ENCODE assay signal across 1 cellular context in genomic region chr2:99335911-99336779, GRCh38.
TF ChIP-seq lines count a peak whose summit lies in the region.

TSS of gene TXNDC9 (minus strand) at chr2:99336333. CDS start at chr2:99333210, 3,123 bp downstream.

TF ChIP-seq in K562, 482 proteins besides CTCF, POLR2A, EP300 and RAD21 (continued from another document and continues in another):
- no peak for TF ChIP-seq ZNF318 (IDR thresholded peaks at IDR 0.05; ENCODE audit: borderline replicate concordance in 1 of 2, low read depth in 1 of 2)
- TF ChIP-seq CC2D1A (IDR thresholded peaks at IDR 0.05): no peak
- peak; percentile 71 for TF ChIP-seq POLR2H (tag; IDR thresholded peaks at IDR 0.05; ENCODE audit: low read depth)
- TF ChIP-seq U2AF2 (optimal IDR thresholded peaks at IDR 0.05; ENCODE audit: low read depth, low read length): no peak
- TF ChIP-seq, protein P1, sequence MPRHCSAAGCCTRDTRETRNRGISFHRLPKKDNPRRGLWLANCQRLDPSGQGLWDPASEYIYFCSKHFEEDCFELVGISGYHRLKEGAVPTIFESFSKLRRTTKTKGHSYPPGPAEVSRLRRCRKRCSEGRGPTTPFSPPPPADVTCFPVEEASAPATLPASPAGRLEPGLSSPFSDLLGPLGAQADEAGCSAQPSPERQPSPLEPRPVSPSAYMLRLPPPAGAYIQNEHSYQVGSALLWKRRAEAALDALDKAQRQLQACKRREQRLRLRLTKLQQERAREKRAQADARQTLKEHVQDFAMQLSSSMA (CRISPR knock-in tag; IDR thresholded peaks at IDR 0.05): no peak
- TF ChIP-seq ZNF239 (CRISPR knock-in tag; IDR thresholded peaks at IDR 0.05): no peak
- no peak for TF ChIP-seq CREB3 (tag; conservative IDR thresholded peaks at IDR 0.05; ENCODE audit: low read depth)
- no peak for TF ChIP-seq RUNX1 (IDR thresholded peaks at IDR 0.05; ENCODE audit: low read depth)
- TF ChIP-seq, protein P2, sequence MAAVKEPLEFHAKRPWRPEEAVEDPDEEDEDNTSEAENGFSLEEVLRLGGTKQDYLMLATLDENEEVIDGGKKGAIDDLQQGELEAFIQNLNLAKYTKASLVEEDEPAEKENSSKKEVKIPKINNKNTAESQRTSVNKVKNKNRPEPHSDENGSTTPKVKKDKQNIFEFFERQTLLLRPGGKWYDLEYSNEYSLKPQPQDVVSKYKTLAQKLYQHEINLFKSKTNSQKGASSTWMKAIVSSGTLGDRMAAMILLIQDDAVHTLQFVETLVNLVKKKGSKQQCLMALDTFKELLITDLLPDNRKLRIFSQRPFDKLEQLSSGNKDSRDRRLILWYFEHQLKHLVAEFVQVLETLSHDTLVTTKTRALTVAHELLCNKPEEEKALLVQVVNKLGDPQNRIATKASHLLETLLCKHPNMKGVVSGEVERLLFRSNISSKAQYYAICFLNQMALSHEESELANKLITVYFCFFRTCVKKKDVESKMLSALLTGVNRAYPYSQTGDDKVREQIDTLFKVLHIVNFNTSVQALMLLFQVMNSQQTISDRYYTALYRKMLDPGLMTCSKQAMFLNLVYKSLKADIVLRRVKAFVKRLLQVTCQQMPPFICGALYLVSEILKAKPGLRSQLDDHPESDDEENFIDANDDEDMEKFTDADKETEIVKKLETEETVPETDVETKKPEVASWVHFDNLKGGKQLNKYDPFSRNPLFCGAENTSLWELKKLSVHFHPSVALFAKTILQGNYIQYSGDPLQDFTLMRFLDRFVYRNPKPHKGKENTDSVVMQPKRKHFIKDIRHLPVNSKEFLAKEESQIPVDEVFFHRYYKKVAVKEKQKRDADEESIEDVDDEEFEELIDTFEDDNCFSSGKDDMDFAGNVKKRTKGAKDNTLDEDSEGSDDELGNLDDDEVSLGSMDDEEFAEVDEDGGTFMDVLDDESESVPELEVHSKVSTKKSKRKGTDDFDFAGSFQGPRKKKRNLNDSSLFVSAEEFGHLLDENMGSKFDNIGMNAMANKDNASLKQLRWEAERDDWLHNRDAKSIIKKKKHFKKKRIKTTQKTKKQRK (IDR thresholded peaks at IDR 0.05; ENCODE audit: borderline replicate concordance, low read depth, low read length): no peak
- peak; percentile 93 to 99 (median 99) for TF ChIP-seq ZBTB11 (CRISPR knock-in tag; IDR thresholded peaks at IDR 0.05)
- TF ChIP-seq, protein P3, sequence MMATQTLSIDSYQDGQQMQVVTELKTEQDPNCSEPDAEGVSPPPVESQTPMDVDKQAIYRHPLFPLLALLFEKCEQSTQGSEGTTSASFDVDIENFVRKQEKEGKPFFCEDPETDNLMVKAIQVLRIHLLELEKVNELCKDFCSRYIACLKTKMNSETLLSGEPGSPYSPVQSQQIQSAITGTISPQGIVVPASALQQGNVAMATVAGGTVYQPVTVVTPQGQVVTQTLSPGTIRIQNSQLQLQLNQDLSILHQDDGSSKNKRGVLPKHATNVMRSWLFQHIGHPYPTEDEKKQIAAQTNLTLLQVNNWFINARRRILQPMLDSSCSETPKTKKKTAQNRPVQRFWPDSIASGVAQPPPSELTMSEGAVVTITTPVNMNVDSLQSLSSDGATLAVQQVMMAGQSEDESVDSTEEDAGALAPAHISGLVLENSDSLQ (IDR thresholded peaks at IDR 0.05): peak; percentile 31; the same call in 1 of the 2 replicates
- no peak for TF ChIP-seq SRSF9 (IDR thresholded peaks at IDR 0.05; ENCODE audit: borderline replicate concordance, low read depth, low read length)
- TF ChIP-seq CREB1 (IDR thresholded peaks at IDR 0.05): peak; percentile 44
- TF ChIP-seq CREB1 (CRISPR knock-in tag; IDR thresholded peaks at IDR 0.05): peak; percentile 81
- no peak for TF ChIP-seq SMARCC2 (IDR thresholded peaks at IDR 0.05; ENCODE audit: low read depth)
- TF ChIP-seq ZNF311 (CRISPR knock-in tag; IDR thresholded peaks at IDR 0.05): no peak
- no peak for TF ChIP-seq PHB (CRISPR knock-in tag; IDR thresholded peaks at IDR 0.05)
- no peak for TF ChIP-seq FOXA1 (IDR thresholded peaks at IDR 0.05; ENCODE audit: borderline replicate concordance)
- no peak for TF ChIP-seq ADNP (tag; IDR thresholded peaks at IDR 0.05)
- TF ChIP-seq PREB (CRISPR knock-in tag; IDR thresholded peaks at IDR 0.05): peak; percentile 39; the same call in 1 of the 2 replicates
- TF ChIP-seq MLX (CRISPR knock-in tag; conservative IDR thresholded peaks at IDR 0.05): no peak
- TF ChIP-seq NELFE (IDR thresholded peaks at IDR 0.05; ENCODE audit: insufficient read depth, insufficient read length): no peak
- no peak for TF ChIP-seq HIVEP1 (CRISPR knock-in tag; IDR thresholded peaks at IDR 0.05)
- TF ChIP-seq KDM5B (IDR thresholded peaks at IDR 0.05; ENCODE audit: insufficient replicate concordance, low read depth, low read length): peak; percentile 97
- TF ChIP-seq MCM3 (IDR thresholded peaks at IDR 0.05): no peak
- TF ChIP-seq ID3 (CRISPR knock-in tag; IDR thresholded peaks at IDR 0.05): no peak
- 0 out of 2 replicates have a peak, but pooled peaks have one; percentile 46 for TF ChIP-seq ID3 (tag; IDR thresholded peaks at IDR 0.05)
- TF ChIP-seq AFF4 (CRISPR knock-in tag; IDR thresholded peaks at IDR 0.05): peak; percentile 64; the same call in 1 of the 2 replicates
- 0 out of 2 replicates have a peak, but pooled peaks have one; percentile 50 for TF ChIP-seq CBX1 (IDR thresholded peaks at IDR 0.05; ENCODE audit: low read depth)
